ENCODE assay signal across 19 cellular contexts in genomic region chr9:2413196-2413840, GRCh38.
DNase-seq lines count a peak whose midpoint lies in the region; ATAC-seq and TF ChIP-seq lines count a peak whose summit lies in the region.
"Had no signal": no experiment of that assay in that cellular context is flagged by ENCODE, and none has a peak within 500 bp of the region (broad histone marks: within the 10 kb centered on the region; RNA-seq: fewer than 3 reads in every experiment).

No MANE protein-coding gene starts in this region.

- H3K9me3 Mint-ChIP-seq in WTC11: peaks cover 9% of the 10 kb centered on the region

- TF ChIP-seq CTCF in WTC11 (IDR thresholded peaks at IDR 0.05) (no peak), smooth muscle cell (IDR thresholded peaks at IDR 0.05; ENCODE audit: borderline replicate concordance, insufficient read depth, poor library complexity, severe bottlenecking) (no peak)

- DNase-seq in NCI-H2196 (lab: John Stamatoyannopoulos, UW; ENCODE audit: unreplicated experiment) (peak; percentile 25), NCI-H2196 treated with DMSO at 0.1 percent for 48 hours (lab: John Stamatoyannopoulos, UW; ENCODE audit: unreplicated experiment) (no peak), WTC11 (ENCODE audit: low spot score) (no peak), mesenchymal stem cell (no peak), smooth muscle cell (lab: John Stamatoyannopoulos, UW; ENCODE audit: unreplicated experiment) (no peak), kidney tubule cell (ENCODE audit: low spot score) (no peak), NOMO-1 treated with dmso at 0.1 percent for 144 hours (lab: John Stamatoyannopoulos, UW; ENCODE audit: unreplicated experiment) (no peak)
- DNase-seq: COR-L47; DMS153; NCI-H1048; NCI-H146; NCI-H2081 treated with DMSO at 0.1 percent for 48 hours; NK-92 treated with Interleukin-12 subunit alpha and Interleukin-12 subunit beta, amount 100 ng/mL, for 24 hours; PC-9 had no signal

- H3K36me3 ChIP-seq in mesenchymal stem cell (ENCODE audit: control insufficient read depth in 1 of 2, insufficient read depth in 2 of 2, low read depth in 1 of 2, low read length in 2 of 2): no peaks in the 10 kb centered on the region
- H3K36me3 ChIP-seq in smooth muscle cell (ENCODE audit: low read depth): no peaks in the 10 kb centered on the region

- H3K9ac ChIP-seq in mesenchymal stem cell (ENCODE audit: low read length): no peak overlapping the region
- no peak overlapping the region for H3K9ac ChIP-seq in smooth muscle cell (ENCODE audit: low read depth)

- H4K8ac ChIP-seq in mesenchymal stem cell (ENCODE audit: low read length): no peak overlapping the region

- no peaks in the 10 kb centered on the region for H3F3A ChIP-seq in smooth muscle cell (ENCODE audit: low read depth)

- H3K4me1 ChIP-seq in mesenchymal stem cell (ENCODE audit: control insufficient read depth, insufficient read depth, low read depth, low read length) (no peaks in the 10 kb centered on the region), smooth muscle cell (ENCODE audit: low read depth) (peaks cover 13% of the 10 kb centered on the region)

- H2BK15ac ChIP-seq in mesenchymal stem cell (ENCODE audit: low read depth, poor library complexity, severe bottlenecking): no peak overlapping the region

- no peaks in the 10 kb centered on the region for H3K79me1 ChIP-seq in mesenchymal stem cell (replicated peaks; ENCODE audit: low read length, poor library complexity, severe bottlenecking)

- H3K27me3 ChIP-seq in mesenchymal stem cell (ENCODE audit: control insufficient read depth in 1 of 2, insufficient read depth in 1 of 2, low read length in 2 of 2) (no peaks in the 10 kb centered on the region), smooth muscle cell (ENCODE audit: low read depth) (no peaks in the 10 kb centered on the region)

- H3K9me3 ChIP-seq in mesenchymal stem cell (ENCODE audit: control insufficient read depth, low read length) (no peaks in the 10 kb centered on the region), smooth muscle cell (replicated peaks; ENCODE audit: low read depth) (no peaks in the 10 kb centered on the region)

- H3K4me2 ChIP-seq in mesenchymal stem cell (ENCODE audit: low read length, poor library complexity, severe bottlenecking) (no peak overlapping the region), smooth muscle cell (no peak overlapping the region)
- H3K4me2 ChIP-seq: PC-9 had no signal

- H3K4me3 ChIP-seq in mesenchymal stem cell (ENCODE audit: insufficient read depth in 1 of 2, low read depth in 1 of 2, low read length in 2 of 2): no peak overlapping the region
- no peak overlapping the region for H3K4me3 ChIP-seq in smooth muscle cell
- H3K4me3 ChIP-seq: K562, PC-9, SK-N-MC had no signal

- no peak overlapping the region for H3K23ac ChIP-seq in mesenchymal stem cell (ENCODE audit: low read length in 2 of 2)

- no peak overlapping the region for H3K18ac ChIP-seq in mesenchymal stem cell (ENCODE audit: low read depth in 1 of 2, low read length in 2 of 2)

- peak overlapping the region; percentile 78 for H2AK5ac ChIP-seq in mesenchymal stem cell (ENCODE audit: low read length, severe bottlenecking)

- H3K4ac ChIP-seq in mesenchymal stem cell (ENCODE audit: low read depth in 1 of 2, low read length in 2 of 2): no peak overlapping the region

- H3K36me3 Mint-ChIP-seq in WTC11: peaks cover 6% of the 10 kb centered on the region

- H3K4me1 Mint-ChIP-seq in WTC11: peaks cover 32% of the 10 kb centered on the region

- no peaks in the 10 kb centered on the region for H3K79me2 ChIP-seq in smooth muscle cell (ENCODE audit: low read depth)

- WGBS in mesenchymal stem cell: 85% methylated on average over 3 of the region's 4 CpGs
- 81% methylated on average over 4 of the region's 4 CpGs for WGBS in smooth muscle cell (ENCODE audit: low lambda C conversion rate)

- H3K27ac ChIP-seq in mesenchymal stem cell (ENCODE audit: low read length, poor library complexity, severe bottlenecking): no peak overlapping the region
- H3K27ac ChIP-seq in smooth muscle cell (ENCODE audit: low read depth): peak overlapping the region; percentile 51
- H3K27ac ChIP-seq: C4-2B, HL-60, PC-9, SK-N-MC had no signal

- no peaks in the 10 kb centered on the region; the same call in 1 of the 2 replicates for H3K27me3 Mint-ChIP-seq in WTC11 (ENCODE audit: low read depth)

- H3K27ac Mint-ChIP-seq in WTC11: 0 out of 2 replicates have a peak overlapping the region, but pooled peaks have one; percentile 33

- no peak overlapping the region for H2BK5ac ChIP-seq in mesenchymal stem cell (ENCODE audit: low read depth, low read length, poor library complexity, severe bottlenecking)

- H2AFZ ChIP-seq in mesenchymal stem cell (ENCODE audit: low read depth, low read length) (no peak overlapping the region), smooth muscle cell (ENCODE audit: low read depth) (no peak overlapping the region)
- H2AFZ ChIP-seq: PC-9 had no signal

- H2BK120ac ChIP-seq in mesenchymal stem cell (ENCODE audit: low read depth, low read length): no peak overlapping the region

- no peaks in the 10 kb centered on the region for H4K20me1 ChIP-seq in smooth muscle cell (ENCODE audit: low read depth)

- no peak overlapping the region for H4K91ac ChIP-seq in mesenchymal stem cell (ENCODE audit: low read length)

- H3K14ac ChIP-seq in mesenchymal stem cell (ENCODE audit: low read length in 2 of 2): no peak overlapping the region

- CTCF ChIA-PET in WTC11 (lab: Charles Lee): no interaction called here

- H3K4me3 Mint-ChIP-seq in WTC11: no peak overlapping the region

- POLR2A ChIA-PET in WTC11 (lab: Charles Lee): no interaction called here

- ATAC-seq in WTC11 (no peak), HG03280 (IDR thresholded peaks at IDR 0.05; ENCODE audit: unreplicated experiment) (no peak)
- ATAC-seq: K562 had no signal

- no peak overlapping the region for H2BK12ac ChIP-seq in mesenchymal stem cell (ENCODE audit: low read length in 2 of 2)

TF ChIP-seq in WTC11, 78 proteins besides CTCF, POLR2A, EP300 and RAD21:
- TF ChIP-seq ZNF232 (CRISPR knock-in tag; IDR thresholded peaks at IDR 0.05) (no peak), ZNF219 (CRISPR knock-in tag; IDR thresholded peaks at IDR 0.05; ENCODE audit: borderline replicate concordance) (no peak), NFATC4 (CRISPR knock-in tag; IDR thresholded peaks at IDR 0.05) (no peak), CDX4 (CRISPR knock-in tag; IDR thresholded peaks at IDR 0.05; ENCODE audit: borderline replicate concordance) (no peak), MXD4 (CRISPR knock-in tag; IDR thresholded peaks at IDR 0.05; ENCODE audit: borderline replicate concordance) (no peak), AR (CRISPR knock-in tag; IDR thresholded peaks at IDR 0.05) (no peak), SMAD3 (CRISPR knock-in tag; IDR thresholded peaks at IDR 0.05; ENCODE audit: borderline replicate concordance) (no peak)
TF ChIP-seq in WTC11: peak in this region for 0.
